2 cellular contexts compared by ENCODE assay signal in the genomic region with DNA sequence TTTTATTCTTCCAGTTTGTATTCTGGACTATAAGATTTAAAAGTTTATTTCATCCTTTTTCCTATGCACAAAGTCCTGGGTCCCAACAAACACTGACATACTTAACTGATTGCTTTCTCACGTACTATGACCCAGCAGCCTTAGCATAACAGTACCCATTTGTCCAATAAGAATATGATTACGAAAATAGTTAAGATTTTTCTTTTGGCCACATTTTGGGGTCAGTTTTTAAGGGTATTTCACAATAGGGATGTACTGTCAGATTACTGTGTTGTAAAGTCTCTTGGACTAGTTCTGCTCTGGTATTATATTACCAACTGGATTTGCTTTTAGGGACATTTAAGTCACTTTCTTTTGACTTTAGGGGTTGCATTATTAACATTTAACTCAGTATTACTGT.
TF ChIP-seq lines count a peak whose summit lies in the region.

No MANE protein-coding gene starts in this region.

TF ChIP-seq in K562, 482 proteins besides CTCF, POLR2A, EP300 and RAD21:
- TF ChIP-seq CEBPB (tag; IDR thresholded peaks at IDR 0.05): peak; percentile 22; the same call in 1 of the 2 replicates
- TF ChIP-seq CREM (IDR thresholded peaks at IDR 0.05; ENCODE audit: low read depth): no peak
- no peak for TF ChIP-seq RNF2 (IDR thresholded peaks at IDR 0.05)

TF ChIP-seq in HEK293T, 16 proteins besides CTCF, POLR2A, EP300 and RAD21:
- TF ChIP-seq NFRKB (IDR thresholded peaks at IDR 0.05) (no peak), BHLHE40 (IDR thresholded peaks at IDR 0.05; ENCODE audit: borderline replicate concordance) (no peak), FOXA1 (IDR thresholded peaks at IDR 0.05) (no peak), SUZ12 (IDR thresholded peaks at IDR 0.05) (no peak), LEF1 (IDR thresholded peaks at IDR 0.05; ENCODE audit: borderline replicate concordance) (no peak), ZNF384 (IDR thresholded peaks at IDR 0.05) (no peak), ARNT (IDR thresholded peaks at IDR 0.05) (no peak), L3MBTL2 (conservative IDR thresholded peaks at IDR 0.05) (no peak), FOXM1 (IDR thresholded peaks at IDR 0.05; ENCODE audit: borderline replicate concordance) (no peak), HDGF (IDR thresholded peaks at IDR 0.05; ENCODE audit: borderline replicate concordance) (no peak), TARDBP (IDR thresholded peaks at IDR 0.05) (no peak), CTBP1 (IDR thresholded peaks at IDR 0.05; ENCODE audit: borderline replicate concordance) (no peak), SP1 (IDR thresholded peaks at IDR 0.05) (no peak), FOXK2 (IDR thresholded peaks at IDR 0.05) (no peak), ELF4 (IDR thresholded peaks at IDR 0.05) (no peak)
- TF ChIP-seq, protein P1, sequence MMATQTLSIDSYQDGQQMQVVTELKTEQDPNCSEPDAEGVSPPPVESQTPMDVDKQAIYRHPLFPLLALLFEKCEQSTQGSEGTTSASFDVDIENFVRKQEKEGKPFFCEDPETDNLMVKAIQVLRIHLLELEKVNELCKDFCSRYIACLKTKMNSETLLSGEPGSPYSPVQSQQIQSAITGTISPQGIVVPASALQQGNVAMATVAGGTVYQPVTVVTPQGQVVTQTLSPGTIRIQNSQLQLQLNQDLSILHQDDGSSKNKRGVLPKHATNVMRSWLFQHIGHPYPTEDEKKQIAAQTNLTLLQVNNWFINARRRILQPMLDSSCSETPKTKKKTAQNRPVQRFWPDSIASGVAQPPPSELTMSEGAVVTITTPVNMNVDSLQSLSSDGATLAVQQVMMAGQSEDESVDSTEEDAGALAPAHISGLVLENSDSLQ (IDR thresholded peaks at IDR 0.05): no peak
